ENCODE assay signal across 19 cellular contexts in genomic region chr3:74057169-74057568, GRCh38.
DNase-seq lines count a peak whose midpoint lies in the region; ATAC-seq and TF ChIP-seq lines count a peak whose summit lies in the region.
"Had no signal": no experiment of that assay in that cellular context is flagged by ENCODE, and none has a peak within 500 bp of the region (broad histone marks: within the 10 kb centered on the region; RNA-seq: fewer than 3 reads in every experiment).

No MANE protein-coding gene starts in this region.

- no peak for ATAC-seq in activated naive CD8-positive, alpha-beta T cell treated with anti-CD3 and anti-CD28 coated beads, Interleukin-2, amount 50 U/mL, for 24 hours
- ATAC-seq in GM21367 (IDR thresholded peaks at IDR 0.05; ENCODE audit: unreplicated experiment), result no peak
- ATAC-seq: A549; CD8-positive, alpha-beta T cell had no signal

- TF ChIP-seq CTCF in neural cell (IDR thresholded peaks at IDR 0.05; ENCODE audit: poor library complexity, severe bottlenecking), result no peak

- no peaks in the 10 kb centered on the region for H3K79me2 ChIP-seq in neural cell (replicated peaks; ENCODE audit: insufficient read depth, low read length)

- H3K27me3 Mint-ChIP-seq in activated naive CD8-positive, alpha-beta T cell treated with anti-CD3 and anti-CD28 coated beads, Interleukin-2, amount 50 U/mL, for 24 hours, result no peaks in the 10 kb centered on the region
- H3K27me3 Mint-ChIP-seq: B cell; CD4-positive, alpha-beta T cell had no signal

- no peaks in the 10 kb centered on the region for H3K27me3 ChIP-seq in neural cell (ENCODE audit: insufficient read depth, low read depth, low read length)
- H3K27me3 ChIP-seq: BLaER1 treated with 17β-estradiol and CSF1 and Interleukin-3, amounts not matched to agents 10 nM and 100 nM had no signal

- H4K20me1 ChIP-seq in neural cell (ENCODE audit: insufficient read depth), result no peaks in the 10 kb centered on the region
- H4K20me1 ChIP-seq: BLaER1 treated with 17β-estradiol and CSF1 and Interleukin-3, amounts not matched to agents 10 nM and 100 nM had no signal

- peaks cover 8% of the 10 kb centered on the region for H3K9me3 Mint-ChIP-seq in activated naive CD8-positive, alpha-beta T cell treated with anti-CD3 and anti-CD28 coated beads, Interleukin-2, amount 50 U/mL, for 24 hours

- peak overlapping the region; percentile 72 for H3K27ac ChIP-seq in neural cell (ENCODE audit: low read length)
- H3K27ac ChIP-seq: 22Rv1; A549; BLaER1 treated with 17β-estradiol and CSF1 and Interleukin-3, amounts not matched to agents 10 nM and 100 nM; C4-2B had no signal

- no peak overlapping the region for H3K27ac Mint-ChIP-seq in activated naive CD8-positive, alpha-beta T cell treated with anti-CD3 and anti-CD28 coated beads, Interleukin-2, amount 50 U/mL, for 24 hours
- H3K27ac Mint-ChIP-seq: B cell; CD4-positive, alpha-beta T cell; CD8-positive, alpha-beta T cell had no signal

- H3K9me2 ChIP-seq in neural cell (ENCODE audit: insufficient read depth, low read length), result no peaks in the 10 kb centered on the region

- H3K9ac ChIP-seq in neural cell (ENCODE audit: low read length), result no peak overlapping the region
- H3K9ac ChIP-seq: BLaER1 treated with 17β-estradiol and CSF1 and Interleukin-3, amounts not matched to agents 10 nM and 100 nM had no signal

- peak overlapping the region; percentile 36 for H3K4me3 ChIP-seq in neural cell (ENCODE audit: low read length)
- H3K4me3 ChIP-seq: A549; BLaER1 treated with 17β-estradiol and CSF1 and Interleukin-3, amounts not matched to agents 10 nM and 100 nM had no signal

- no peaks in the 10 kb centered on the region for H3F3A ChIP-seq in neural cell (ENCODE audit: insufficient read depth, low read length, poor library complexity, severe bottlenecking)

- DNase-seq in NCI-H82 (lab: John Stamatoyannopoulos, UW), result peak; percentile 1
- DNase-seq in NCI-H82 treated with DMSO at 0.1 percent for 48 hours (lab: John Stamatoyannopoulos, UW; ENCODE audit: unreplicated experiment), result no peak
- DNase-seq in SK-N-DZ (ENCODE audit: low spot score), result peak; percentile 25
- DNase-seq in activated naive CD8-positive, alpha-beta T cell treated with anti-CD3 and anti-CD28 coated beads, Interleukin-2, amount 50 U/mL, for 24 hours, result no peak
- DNase-seq in NK-92 (lab: John Stamatoyannopoulos, UW; ENCODE audit: unreplicated experiment), result no peak
- DNase-seq: AML-193; Caco-2; Calu3; CD4-positive, alpha-beta T cell; CD8-positive, alpha-beta T cell; DMS79 treated with DMSO at 0.1 percent for 48 hours; GF-D8 had no signal

- H3K4me3 Mint-ChIP-seq in activated naive CD8-positive, alpha-beta T cell treated with anti-CD3 and anti-CD28 coated beads, Interleukin-2, amount 50 U/mL, for 24 hours, result no peak overlapping the region
- H3K4me3 Mint-ChIP-seq: B cell; CD4-positive, alpha-beta T cell; CD8-positive, alpha-beta T cell had no signal

- TF ChIP-seq RAD21 in neural cell (conservative IDR thresholded peaks at IDR 0.05), result peak; percentile 29

- H2AFZ ChIP-seq in neural cell (ENCODE audit: low read depth, low read length), result no peak overlapping the region

- no peaks in the 10 kb centered on the region for H3K36me3 Mint-ChIP-seq in activated naive CD8-positive, alpha-beta T cell treated with anti-CD3 and anti-CD28 coated beads, Interleukin-2, amount 50 U/mL, for 24 hours (ENCODE audit: low read depth)
- H3K36me3 Mint-ChIP-seq: CD8-positive, alpha-beta T cell had no signal

- H3K9me3 ChIP-seq in neural cell (ENCODE audit: low read length), result no peaks in the 10 kb centered on the region
- H3K9me3 ChIP-seq: A549; BLaER1 treated with 17β-estradiol and CSF1 and Interleukin-3, amounts not matched to agents 10 nM and 100 nM; Caco-2 had no signal

- no peaks in the 10 kb centered on the region for H3K4me1 Mint-ChIP-seq in activated naive CD8-positive, alpha-beta T cell treated with anti-CD3 and anti-CD28 coated beads, Interleukin-2, amount 50 U/mL, for 24 hours
- H3K4me1 Mint-ChIP-seq: B cell had no signal

- no peaks in the 10 kb centered on the region for H3K36me3 ChIP-seq in neural cell (ENCODE audit: insufficient read depth, low read length)
- H3K36me3 ChIP-seq: BLaER1 treated with 17β-estradiol and CSF1 and Interleukin-3, amounts not matched to agents 10 nM and 100 nM had no signal

- H3K4me2 ChIP-seq in neural cell (ENCODE audit: low read length), result peak overlapping the region; percentile 74
- H3K4me2 ChIP-seq: A549; BLaER1 treated with 17β-estradiol and CSF1 and Interleukin-3, amounts not matched to agents 10 nM and 100 nM had no signal

- peak; percentile 37 for TF ChIP-seq EP300 in neural cell (conservative IDR thresholded peaks at IDR 0.05; ENCODE audit: poor library complexity, severe bottlenecking)

TF ChIP-seq in neural cell, 6 proteins besides CTCF, POLR2A, EP300 and RAD21:
- TF ChIP-seq REST (IDR thresholded peaks at IDR 0.05; ENCODE audit: borderline replicate concordance) (peak; percentile 91), MXI1 (conservative IDR thresholded peaks at IDR 0.05; ENCODE audit: poor library complexity, severe bottlenecking) (no peak), POLR2AphosphoS5 (IDR thresholded peaks at IDR 0.05) (peak; percentile 15), EZH2 (IDR thresholded peaks at IDR 0.05; ENCODE audit: borderline replicate concordance, insufficient read depth, low read length, poor library complexity, severe bottlenecking) (no peak)

Comparison
In these comparisons a context has a peak if more than half of its experiments do, and no peak if none do; other contexts are left out.
1. DNase-seq: peak in NCI-H82 (single experiment) and SK-N-DZ (single experiment); none in NCI-H82 treated with DMSO at 0.1 percent for 48 hours (single experiment), activated naive CD8-positive, alpha-beta T cell treated with anti-CD3 and anti-CD28 coated beads, Interleukin-2, amount 50 U/mL, for 24 hours (single experiment) and NK-92 (single experiment).